Comparison of ENCODE assay signal across 8 cellular contexts in genomic region chr3:58299839-58300516, GRCh38. TPM values are rescaled to one million over a fixed set of nuclear protein-coding genes. Genes with fewer than 3 reads are reported as not detected.
DNase-seq lines count a peak whose midpoint lies in the region; ATAC-seq and TF ChIP-seq lines count a peak whose summit lies in the region.

No MANE protein-coding gene starts in this region.

- ATAC-seq in stimulated activated naive CD8-positive, alpha-beta T cell treated with anti-CD3 and anti-CD28 coated beads, Interleukin-15, amount 100 ng/mL, for 72 hours = no peak
- no peak for ATAC-seq in GM18505 (IDR thresholded peaks at IDR 0.05; ENCODE audit: unreplicated experiment)

- H3K27me3 Mint-ChIP-seq in stimulated activated naive CD8-positive, alpha-beta T cell treated with anti-CD3 and anti-CD28 coated beads, Interleukin-15, amount 100 ng/mL, for 72 hours = peaks cover 44% of the 10 kb centered on the region

- 13 to 20% methylated on average over 8 of the region's 8 CpGs for WGBS in sigmoid colon, 2 donors

- H3K9me3 ChIP-seq in OCI-LY7 (ENCODE audit: low read length) (peaks cover 14% of the 10 kb centered on the region), fibroblast of lung (ENCODE audit: control insufficient read depth, insufficient read depth, low read depth, low read length) (no peaks in the 10 kb centered on the region), sigmoid colon (no peaks in the 10 kb centered on the region)

- H4K20me1 ChIP-seq in OCI-LY7 (ENCODE audit: insufficient read depth, low read length) (no peaks in the 10 kb centered on the region), fibroblast of lung (ENCODE audit: control insufficient read depth, extremely low read depth, insufficient read depth, low read length) (no peaks in the 10 kb centered on the region)

- no TSS peak for BruUV-seq in OCI-LY7 (replicated peaks; lab: Mats Ljungman, UMichigan)

- CTCF ChIA-PET in OCI-LY7 (lab: Charles Lee; ENCODE audit: unreplicated experiment) = interaction anchor here (0.6 kb wide), 1 partner anchor 112 kb away, joined by 4 read pairs; no protein-coding TSS in a partner anchor

- no peaks in the 10 kb centered on the region for H3K27me3 ChIP-seq in fibroblast of lung (ENCODE audit: control insufficient read depth, insufficient read depth, low read length)
- no peaks in the 10 kb centered on the region for H3K27me3 ChIP-seq in sigmoid colon

- no peak overlapping the region for H3K27ac ChIP-seq in OCI-LY7 (ENCODE audit: low read depth, low read length, poor library complexity, severe bottlenecking)
- H3K27ac ChIP-seq in fibroblast of lung (ENCODE audit: insufficient read depth, low read length) = no peak overlapping the region
- no peak overlapping the region for H3K27ac ChIP-seq in sigmoid colon

- no peak overlapping the region for H3K4me3 Mint-ChIP-seq in stimulated activated naive CD8-positive, alpha-beta T cell treated with anti-CD3 and anti-CD28 coated beads, Interleukin-15, amount 100 ng/mL, for 72 hours

- intact Hi-C loops in OCI-LY7 (cut with micrococcal nuclease; ENCODE audit: unreplicated experiment) = loop anchor here (1.0 kb wide), 2 partner anchors 113 to 123 kb away; no protein-coding TSS in a partner anchor
- intact Hi-C loops in sigmoid colon (cut with DNase I) = loop anchor here (1.0 kb wide), 1 partner anchor 62 kb away; no protein-coding TSS in a partner anchor

- H3K79me2 ChIP-seq in OCI-LY7 (ENCODE audit: insufficient read depth, low read depth, low read length) (no peaks in the 10 kb centered on the region), fibroblast of lung (ENCODE audit: control insufficient read depth, insufficient read depth, low read length) (no peaks in the 10 kb centered on the region)

- H3K36me3 ChIP-seq in OCI-LY7 (ENCODE audit: insufficient read depth, low read length) (no peaks in the 10 kb centered on the region), fibroblast of lung (ENCODE audit: control insufficient read depth, insufficient read depth, low read length) (no peaks in the 10 kb centered on the region), sigmoid colon (no peaks in the 10 kb centered on the region)

- TF ChIP-seq EP300 in sigmoid colon (IDR thresholded peaks at IDR 0.05) = no peak

- DNase-seq in GM12864 (ENCODE audit: low read depth) (no peak), OCI-LY7 (ENCODE audit: low spot score) (peak; percentile 45), fibroblast of lung (ENCODE audit: low read depth in 2 of 2) (peak; percentile 38 to 83), sigmoid colon (no peak), NCI-H774 (lab: John Stamatoyannopoulos, UW) (no peak)
- DNase-seq in stimulated activated CD8-positive, alpha-beta memory T cell treated with anti-CD3 and anti-CD28 coated beads, Interleukin-4, amount 100 ng/mL, for 48 hours = no peak
- DNase-seq in stimulated activated naive CD8-positive, alpha-beta T cell treated with anti-CD3 and anti-CD28 coated beads, Interleukin-15, amount 100 ng/mL, for 72 hours = no peak

- H3K9me3 Mint-ChIP-seq in stimulated activated naive CD8-positive, alpha-beta T cell treated with anti-CD3 and anti-CD28 coated beads, Interleukin-15, amount 100 ng/mL, for 72 hours = peaks cover 0 to 7% of the 10 kb centered on the region in 2 donors

- H3K27ac Mint-ChIP-seq in stimulated activated naive CD8-positive, alpha-beta T cell treated with anti-CD3 and anti-CD28 coated beads, Interleukin-15, amount 100 ng/mL, for 72 hours = no peak overlapping the region

- H3K4me2 ChIP-seq in OCI-LY7 (ENCODE audit: low read length) = no peak overlapping the region
- H3K4me2 ChIP-seq in fibroblast of lung (ENCODE audit: extremely low read depth, insufficient read depth, low read length) = no peak overlapping the region

- POLR2A ChIA-PET in OCI-LY7 (lab: Charles Lee) = interaction anchor here (0.5 to 1.5 kb wide), 2 partner anchors 62 to 112 kb away, joined by 4 to 7 read pairs; partner anchors contain the start of gene ABHD6

- H3K4me1 ChIP-seq in OCI-LY7 (ENCODE audit: insufficient read depth, low read length, poor library complexity, severe bottlenecking) (no peaks in the 10 kb centered on the region), fibroblast of lung (ENCODE audit: control insufficient read depth, extremely low read depth, insufficient read depth, low read length) (no peaks in the 10 kb centered on the region), sigmoid colon (peaks cover 0 to 3% (median 1%) of the 10 kb centered on the region in 4 donors)

- H3K9me2 ChIP-seq in OCI-LY7 (ENCODE audit: insufficient read depth, low read length) = no peaks in the 10 kb centered on the region

- no peak overlapping the region for H2AFZ ChIP-seq in OCI-LY7 (ENCODE audit: low read length)
- no peak overlapping the region for H2AFZ ChIP-seq in fibroblast of lung (ENCODE audit: low read length)

- no peak overlapping the region for H3K9ac ChIP-seq in fibroblast of lung (ENCODE audit: insufficient read depth, low read length)

- TF ChIP-seq POLR2A in sigmoid colon (IDR thresholded peaks at IDR 0.05) (no peak), GM18505 (IDR thresholded peaks at IDR 0.05; ENCODE audit: borderline replicate concordance, extremely low read depth, insufficient read depth, insufficient read length) (no peak)

- H3K4me1 Mint-ChIP-seq in stimulated activated naive CD8-positive, alpha-beta T cell treated with anti-CD3 and anti-CD28 coated beads, Interleukin-15, amount 100 ng/mL, for 72 hours = no peaks in the 10 kb centered on the region

- peak; percentile 26 for TF ChIP-seq CTCF in GM12864 (IDR thresholded peaks at IDR 0.05; ENCODE audit: low read depth, low read length, missing control alignments)
- peak; percentile 87 for TF ChIP-seq CTCF in OCI-LY7 (conservative IDR thresholded peaks at IDR 0.05; ENCODE audit: low read length)
- TF ChIP-seq CTCF in fibroblast of lung (conservative IDR thresholded peaks at IDR 0.05 in 1 of 2, IDR thresholded peaks at IDR 0.05 in 1 of 2; ENCODE audit: low read depth in 1 of 2, low read length in 2 of 2) = peak; percentile 56 to 60
- peak; percentile 26 to 57 (median 44) for TF ChIP-seq CTCF in sigmoid colon (IDR thresholded peaks at IDR 0.05)

- no peak overlapping the region for H3K4me3 ChIP-seq in GM12864 (ENCODE audit: low read depth, low read length)
- no peak overlapping the region for H3K4me3 ChIP-seq in OCI-LY7 (ENCODE audit: low read depth, low read length, poor library complexity, severe bottlenecking)
- H3K4me3 ChIP-seq in fibroblast of lung (replicated peaks in 1 of 4; ENCODE audit: control extremely low read depth in 1 of 4, insufficient read depth in 1 of 4, low read depth in 3 of 4, low read length in 4 of 4) = no peak overlapping the region
- no peak overlapping the region for H3K4me3 ChIP-seq in sigmoid colon

RNA-seq across cellular contexts. Expression of gene RPP14, which starts 6.1 kb away (rescaled TPM):
- total RNA-seq in OCI-LY7 (2014; rRNA removed; shearing (Covaris generic)) = 10.2 and 12.8 TPM in 2 replicates
- 20.3 and 21.3 TPM in 2 replicates for total RNA-seq in OCI-LY7 (2022)
- total RNA-seq in fibroblast of lung = 10.6 and 11.0 TPM in 2 replicates
- polyA plus RNA-seq in fibroblast of lung = 16.9 and 17.1 TPM in 2 replicates
- 9.5 and 10.1 TPM in 2 replicates for polyA plus RNA-seq in fibroblast of lung (2012)
- 0.43 and 10.3 TPM in 2 replicates for polyA minus RNA-seq in fibroblast of lung (ENCODE audit: low replicate concordance)
- 10 to 100 TPM; 10.8 to 16.7 (median 13.8) TPM for total RNA-seq in sigmoid colon
- polyA plus RNA-seq in sigmoid colon = 10 to 100 TPM; 12.1 to 16.6 (median 15.6) TPM

RNA-seq across cellular contexts. Expression of gene HTD2, which starts 6.3 kb away (rescaled TPM):
- 6.4 and 10.0 TPM in 2 replicates for total RNA-seq in OCI-LY7 (2014; rRNA removed; shearing (Covaris generic))
- total RNA-seq in OCI-LY7 (2022) (8.0 and 13.0 TPM in 2 replicates), fibroblast of lung (8.9 and 9.5 TPM in 2 replicates), sigmoid colon (10 to 100 TPM in 3 of 4 donors, 1 to 10 TPM in 1; 6.9 to 20.8 (median 12.5) TPM)
- polyA plus RNA-seq in fibroblast of lung (8.6 and 10.3 TPM in 2 replicates), sigmoid colon (10 to 100 TPM in 1 of 3 donors, 1 to 10 TPM in 2; 7.0 to 15.0 (median 7.2) TPM)
- polyA plus RNA-seq in fibroblast of lung (2012) = 5.0 and 6.3 TPM in 2 replicates
- 1.1 TPM in 2 replicates for polyA minus RNA-seq in fibroblast of lung (ENCODE audit: low replicate concordance)

RNA-seq across cellular contexts. Expression of gene PXK, which starts 32.7 kb away (rescaled TPM):
- total RNA-seq in OCI-LY7 (2014; rRNA removed; shearing (Covaris generic)) = 51.3 and 68.7 TPM in 2 replicates
- 125 and 146 TPM in 2 replicates for total RNA-seq in OCI-LY7 (2022)
- total RNA-seq in fibroblast of lung = 56.8 and 65.2 TPM in 2 replicates
- 49.6 and 54.6 TPM in 2 replicates for polyA plus RNA-seq in fibroblast of lung
- polyA plus RNA-seq in fibroblast of lung (2012) = 26.8 and 33.5 TPM in 2 replicates
- polyA minus RNA-seq in fibroblast of lung (ENCODE audit: low replicate concordance) = 15.4 and 20.1 TPM in 2 replicates
- 10 to 100 TPM; 30.3 to 58.7 (median 50.5) TPM for total RNA-seq in sigmoid colon
- polyA plus RNA-seq in sigmoid colon = 10 to 100 TPM in 1 of 3 donors, 1 to 10 TPM in 2; 6.9 to 16.4 (median 8.4) TPM

Comparison
In these comparisons a context has a peak if more than half of its experiments do, and no peak if none do; other contexts are left out.
1. DNase-seq: peak in OCI-LY7 (single experiment) and fibroblast of lung (2 of 2); none in GM12864 (single experiment), sigmoid colon (single experiment), stimulated activated CD8-positive, alpha-beta memory T cell treated with anti-CD3 and anti-CD28 coated beads, Interleukin-4, amount 100 ng/mL, for 48 hours (single experiment), stimulated activated naive CD8-positive, alpha-beta T cell treated with anti-CD3 and anti-CD28 coated beads, Interleukin-15, amount 100 ng/mL, for 72 hours (0 of 2) and NCI-H774 (single experiment).
2. CTCF ChIP-seq: peak in every context shown above with its lines; median percentile 87 in OCI-LY7; 58 in fibroblast of lung; 44 in sigmoid colon; 26 in GM12864.